In the genomic region with DNA sequence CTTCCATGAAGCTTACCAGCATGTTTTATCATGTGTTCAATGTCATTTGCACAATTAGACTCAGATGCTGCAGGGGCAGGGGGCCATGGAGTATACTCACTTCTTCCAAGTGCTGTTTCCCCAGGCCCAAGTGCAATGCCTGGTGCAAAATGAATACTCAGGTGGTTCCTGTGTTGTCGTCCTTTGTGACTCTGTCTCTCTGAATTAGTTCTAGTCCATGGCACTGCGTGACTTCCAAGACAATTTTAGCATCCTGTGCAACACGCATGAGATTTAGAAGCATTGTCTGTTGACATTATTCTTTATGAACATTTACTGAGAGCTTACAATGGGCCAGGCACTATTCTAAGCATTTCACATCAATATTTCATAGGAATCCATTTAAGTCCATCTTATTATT, we compare ENCODE assay signal across 28 cellular contexts.
DNase-seq lines count a peak whose midpoint lies in the region; ATAC-seq lines count a peak whose summit lies in the region.
"Had no signal": no experiment of that assay in that cellular context is flagged by ENCODE, and none has a peak within 500 bp of the region (broad histone marks: within the 10 kb centered on the region; RNA-seq: fewer than 3 reads in every experiment).

No MANE protein-coding gene starts in this region.

- ATAC-seq in HG03342 (IDR thresholded peaks at IDR 0.05; ENCODE audit: unreplicated experiment) = no peak
- ATAC-seq: A549; CD8-positive, alpha-beta T cell had no signal

- DNase-seq in G401 (ENCODE audit: low spot score) (peak; percentile 64), cerebellar cortex (ENCODE audit: low spot score) (peak; percentile 56), cerebellum (ENCODE audit: low spot score) (peak; percentile 30), retina (peak; percentile 24), germinal center (ENCODE audit: low spot score) (no peak), NCI-H2196 (lab: John Stamatoyannopoulos, UW; ENCODE audit: unreplicated experiment) (no peak), NCI-H2227 (lab: John Stamatoyannopoulos, UW; ENCODE audit: unreplicated experiment) (no peak)
- DNase-seq: 8988T; ACHN; AML-193; BE2C; Caco-2; Calu3; CD4-positive, alpha-beta memory T cell; CD4-positive, alpha-beta T cell; CD4-positive, CD25-positive, alpha-beta regulatory T cell; CD8-positive, alpha-beta memory T cell; CD8-positive, alpha-beta T cell; COR-L47; DMS 273 treated with DMSO at 0.1 percent for 48 hours; DMS153; DMS53; DMS79; DMS79 treated with DMSO at 0.1 percent for 48 hours; DND-41; EL had no signal

- in situ Hi-C loops in G401 (cut with HindIII; ENCODE audit: low sequenced_read_pairs) = no loop called here

Comparison
In these comparisons a context has a peak if more than half of its experiments do, and no peak if none do; other contexts are left out.
1. DNase-seq: peak in G401 (single experiment), cerebellar cortex (single experiment), cerebellum (single experiment) and retina (single experiment); none in germinal center (single experiment), NCI-H2196 (single experiment) and NCI-H2227 (single experiment).